11 cellular contexts compared by ENCODE assay signal in the genomic region with DNA sequence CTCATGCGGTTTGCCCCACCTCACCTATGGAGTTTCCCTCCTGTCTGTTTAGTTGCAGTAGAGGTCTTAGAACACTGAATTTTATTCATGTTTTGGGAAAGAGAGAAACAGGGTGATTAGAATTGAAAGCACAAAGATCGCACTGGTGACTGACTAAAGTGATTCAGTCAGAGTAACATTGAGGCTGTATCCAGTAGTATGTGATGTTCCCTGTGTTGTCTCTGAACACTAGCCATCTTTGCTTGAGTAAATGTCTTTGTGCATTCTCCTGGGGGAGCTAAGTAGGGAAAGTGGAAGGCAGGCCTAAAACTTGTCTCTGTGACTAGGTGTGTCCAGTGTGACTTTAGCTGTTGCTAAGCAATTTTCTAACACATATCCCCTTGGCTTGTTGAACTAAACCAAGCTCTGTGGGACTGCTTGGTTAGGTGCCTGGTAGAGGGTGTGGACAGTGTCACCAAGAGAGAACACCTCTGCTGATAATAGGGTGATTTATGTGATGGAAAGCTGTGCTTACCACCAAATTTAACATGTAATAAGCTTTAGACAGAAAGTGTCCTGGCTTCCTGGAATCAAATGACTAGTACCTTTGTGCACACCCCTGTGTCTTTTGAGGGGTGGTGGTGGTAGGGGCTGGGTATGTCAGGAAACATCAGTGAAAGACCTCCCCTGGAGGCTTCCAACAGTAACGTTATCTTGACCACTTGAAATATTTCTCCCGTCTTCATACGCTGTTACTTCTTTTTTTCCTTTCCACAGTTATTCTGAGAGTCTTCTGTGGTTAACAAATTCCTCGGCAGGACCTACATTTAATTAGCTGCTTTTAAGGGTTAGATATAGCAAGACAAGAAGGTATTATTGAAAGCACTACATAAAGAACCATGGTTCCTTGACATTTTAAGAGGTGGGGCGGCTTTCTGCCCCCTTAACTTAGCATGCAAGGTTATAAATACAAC. TPM values are rescaled to one million over a fixed set of nuclear protein-coding genes. Genes with fewer than 3 reads are reported as not detected.
A peak's percentile ranks its signal among the peaks of the same experiment; 100 is the strongest.
DNase-seq lines count a peak whose midpoint lies in the region; ATAC-seq and TF ChIP-seq lines count a peak whose summit lies in the region.
"Had no signal": no experiment of that assay in that cellular context is flagged by ENCODE, and none has a peak within 500 bp of the region (broad histone marks: within the 10 kb centered on the region; RNA-seq: fewer than 3 reads in every experiment).

No MANE protein-coding gene starts in this region.

- TF ChIP-seq CTCF in brain (conservative IDR thresholded peaks at IDR 0.05), result no peak

- H3K36me3 ChIP-seq in HUES48 (ENCODE audit: control insufficient read depth, insufficient read depth, low read length), result peaks cover 94% of the 10 kb centered on the region

- peaks cover 62% of the 10 kb centered on the region for H3K36me3 Mint-ChIP-seq in brain
- peaks cover 0 to 5% (median 5%) of the 10 kb centered on the region in 3 donors for H3K36me3 Mint-ChIP-seq in immature natural killer cell

- H3K27me3 Mint-ChIP-seq in brain (peaks cover 3% of the 10 kb centered on the region), immature natural killer cell (ENCODE audit: low read depth in 3 of 3) (peaks cover 0 to 3% (median 2%) of the 10 kb centered on the region in 3 donors)
- H3K27me3 Mint-ChIP-seq in stimulated activated naive CD8-positive, alpha-beta T cell treated with anti-CD3 and anti-CD28 coated beads, Interleukin-15, amount 100 ng/mL, for 72 hours, result no peaks in the 10 kb centered on the region

- peaks cover 44% of the 10 kb centered on the region for H3K4me1 Mint-ChIP-seq in brain
- peaks cover 52 to 73% of the 10 kb centered on the region in 2 donors for H3K4me1 Mint-ChIP-seq in immature natural killer cell
- peaks cover 39% of the 10 kb centered on the region for H3K4me1 Mint-ChIP-seq in stimulated activated naive CD8-positive, alpha-beta T cell treated with anti-CD3 and anti-CD28 coated beads, Interleukin-15, amount 100 ng/mL, for 72 hours

- H3K9ac ChIP-seq in HUES48 (ENCODE audit: low read depth, low read length), result no peak overlapping the region
- H3K9ac ChIP-seq: parathyroid adenoma had no signal

- H3K9me3 Mint-ChIP-seq in brain (peaks cover 0 to 8% (median 7%) of the 10 kb centered on the region in 5 experiments), immature natural killer cell (no peaks in the 10 kb centered on the region)
- peaks cover 6 to 7% of the 10 kb centered on the region in 2 donors for H3K9me3 Mint-ChIP-seq in stimulated activated naive CD8-positive, alpha-beta T cell treated with anti-CD3 and anti-CD28 coated beads, Interleukin-15, amount 100 ng/mL, for 72 hours

- H3K9me3 ChIP-seq in HUES48 (ENCODE audit: control insufficient read depth, insufficient read depth, low read length), result no peaks in the 10 kb centered on the region
- H3K9me3 ChIP-seq: transverse colon had no signal

- H3K27ac ChIP-seq in HUES48 (ENCODE audit: low read depth, low read length), result peak overlapping the region; percentile 8
- H3K27ac ChIP-seq: parathyroid adenoma, transverse colon had no signal

- DNase-seq in immature natural killer cell, result peak in 1 of 3 donors; percentile 12
- DNase-seq in stimulated activated naive CD8-positive, alpha-beta T cell treated with anti-CD3 and anti-CD28 coated beads, Interleukin-15, amount 100 ng/mL, for 72 hours, result no peak
- no peak for DNase-seq in NCI-H2081 treated with DMSO at 0.1 percent for 48 hours (lab: John Stamatoyannopoulos, UW)
- no peak for DNase-seq in HCEC 1CT
- DNase-seq: activated naive CD4-positive, alpha-beta T cell; transverse colon had no signal

- ATAC-seq in stimulated activated naive CD8-positive, alpha-beta T cell treated with anti-CD3 and anti-CD28 coated beads, Interleukin-15, amount 100 ng/mL, for 72 hours, result peak; percentile 56
- no peak for ATAC-seq in GM21381 (IDR thresholded peaks at IDR 0.05; ENCODE audit: unreplicated experiment)
- no peak for ATAC-seq in HG03097 (IDR thresholded peaks at IDR 0.05; ENCODE audit: low FRiP score, unreplicated experiment)

- no peaks in the 10 kb centered on the region for H3K27me3 ChIP-seq in HUES48 (ENCODE audit: control insufficient read depth, insufficient read depth, low read length)
- H3K27me3 ChIP-seq: transverse colon had no signal

- H3K4me1 ChIP-seq in HUES48 (ENCODE audit: control insufficient read depth, insufficient read depth, low read length), result peaks cover 64% of the 10 kb centered on the region

- peak overlapping the region in 4 of 5 experiments; percentile 45 to 83 (median 64) for H3K27ac Mint-ChIP-seq in brain
- peak overlapping the region; percentile 43 to 90 (median 74) for H3K27ac Mint-ChIP-seq in immature natural killer cell
- peak overlapping the region; percentile 34 to 83 for H3K27ac Mint-ChIP-seq in stimulated activated naive CD8-positive, alpha-beta T cell treated with anti-CD3 and anti-CD28 coated beads, Interleukin-15, amount 100 ng/mL, for 72 hours

- H3K4me3 Mint-ChIP-seq in brain, result peak overlapping the region in 1 of 5 experiments; percentile 28
- peak overlapping the region in 4 of 5 donors; percentile 18 to 57 (median 32) for H3K4me3 Mint-ChIP-seq in immature natural killer cell
- H3K4me3 Mint-ChIP-seq in stimulated activated naive CD8-positive, alpha-beta T cell treated with anti-CD3 and anti-CD28 coated beads, Interleukin-15, amount 100 ng/mL, for 72 hours, result no peak overlapping the region

- no peak overlapping the region for H3K4me3 ChIP-seq in HUES48 (ENCODE audit: low read depth, low read length)
- H3K4me3 ChIP-seq: transverse colon had no signal

RNA-seq across cellular contexts. Expression of a gene that starts 34.3 kb away (rescaled TPM):
- polyA plus RNA-seq in brain (ENCODE audit: insufficient read depth, low read depth, low replicate concordance) (59.3 TPM), immature natural killer cell (100 to 1,000 TPM; 132 to 263 (median 151) TPM)

Comparison
In these comparisons a context has a peak if more than half of its experiments do, and no peak if none do; other contexts are left out.
1. H3K4me3 Mint-ChIP-seq: peak in immature natural killer cell (4 of 5); none in stimulated activated naive CD8-positive, alpha-beta T cell treated with anti-CD3 and anti-CD28 coated beads, Interleukin-15, amount 100 ng/mL, for 72 hours (0 of 2).
2. Peak in every context shown above with its lines, with median percentiles within 50 percentile points of each other: H3K27ac Mint-ChIP-seq.